Comparison of ENCODE assay signal across 1 cellular context in the genomic region with DNA sequence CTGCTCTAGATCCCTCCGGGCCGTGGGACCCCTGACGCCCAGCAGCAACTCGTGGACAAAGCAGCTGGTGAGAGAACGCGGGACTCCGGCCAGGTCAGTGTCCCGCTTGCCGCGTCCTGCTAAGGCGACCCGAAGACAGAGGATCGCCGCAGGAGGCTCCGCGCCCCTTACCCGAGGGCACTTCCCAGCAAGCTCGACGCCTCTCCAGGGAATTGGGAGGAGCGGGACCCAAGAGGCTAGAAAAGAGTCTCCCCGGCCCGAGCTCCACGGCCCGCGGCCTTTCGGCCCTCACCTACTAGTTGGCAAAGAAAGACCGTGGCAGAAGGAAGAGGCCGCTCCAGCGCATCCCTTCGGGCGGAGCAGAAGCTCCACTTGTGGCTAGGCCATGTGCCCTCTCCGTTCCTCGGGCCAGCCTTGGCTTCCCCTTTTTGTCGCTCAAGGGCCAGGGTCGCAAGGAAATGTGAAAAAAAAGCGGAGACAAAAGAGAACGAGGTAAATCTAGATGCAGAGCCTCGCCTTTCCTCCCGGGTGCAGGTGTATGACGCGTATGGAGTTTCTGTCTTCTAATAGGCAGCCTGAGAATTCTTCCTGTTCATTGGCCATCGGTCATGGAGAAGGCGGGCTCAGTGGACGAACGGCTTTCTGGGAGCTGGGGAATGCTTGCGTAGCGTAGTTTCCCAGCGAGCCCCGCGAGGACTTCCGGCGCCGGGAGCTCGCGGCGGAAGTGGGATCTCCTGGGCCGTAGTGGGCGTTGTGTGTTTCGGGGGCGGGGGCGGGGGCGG.
A peak's percentile ranks its signal among the peaks of the same experiment; 100 is the strongest.
TF ChIP-seq lines count a peak whose summit lies in the region.

TSS of gene ZNF213 (plus strand) at position 692 of the 782 bp plus-strand sequence. CDS start 2,252 bp downstream, outside the sequence.

TF ChIP-seq in HepG2, 621 proteins besides CTCF, POLR2A, EP300 and RAD21 (continued from another document and continues in another):
- TF ChIP-seq, protein P1, sequence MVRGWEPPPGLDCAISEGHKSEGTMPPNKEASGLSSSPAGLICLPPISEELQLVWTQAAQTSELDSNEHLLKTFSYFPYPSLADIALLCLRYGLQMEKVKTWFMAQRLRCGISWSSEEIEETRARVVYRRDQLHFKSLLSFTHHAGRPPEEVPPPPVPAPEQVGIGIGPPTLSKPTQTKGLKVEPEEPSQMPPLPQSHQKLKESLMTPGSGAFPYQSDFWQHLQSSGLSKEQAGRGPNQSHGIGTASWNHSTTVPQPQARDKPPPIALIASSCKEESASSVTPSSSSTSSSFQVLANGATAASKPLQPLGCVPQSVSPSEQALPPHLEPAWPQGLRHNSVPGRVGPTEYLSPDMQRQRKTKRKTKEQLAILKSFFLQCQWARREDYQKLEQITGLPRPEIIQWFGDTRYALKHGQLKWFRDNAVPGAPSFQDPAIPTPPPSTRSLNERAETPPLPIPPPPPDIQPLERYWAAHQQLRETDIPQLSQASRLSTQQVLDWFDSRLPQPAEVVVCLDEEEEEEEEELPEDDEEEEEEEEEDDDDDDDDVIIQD (CRISPR knock-in tag; IDR thresholded peaks at IDR 0.05; ENCODE audit: low read depth), result no peak
- TF ChIP-seq ZNF354B (CRISPR knock-in tag; IDR thresholded peaks at IDR 0.05) (no peak), TRIM22 (IDR thresholded peaks at IDR 0.05) (no peak), PREB (CRISPR knock-in tag; IDR thresholded peaks at IDR 0.05) (no peak), JUNB (CRISPR knock-in tag; IDR thresholded peaks at IDR 0.05; ENCODE audit: borderline replicate concordance) (no peak), HNRNPK (IDR thresholded peaks at IDR 0.05; ENCODE audit: low read depth, low read length, poor library complexity, severe bottlenecking) (no peak), CBX2 (IDR thresholded peaks at IDR 0.05; ENCODE audit: low read depth, low read length) (no peak), CBX2 (CRISPR knock-in tag; IDR thresholded peaks at IDR 0.05; ENCODE audit: low read depth) (no peak), SP4 (CRISPR knock-in tag; IDR thresholded peaks at IDR 0.05) (peak; percentile 25; the same call in 1 of the 2 replicates), ZNF614 (CRISPR knock-in tag; IDR thresholded peaks at IDR 0.05; ENCODE audit: borderline replicate concordance) (peak; percentile 27; the same call in 1 of the 2 replicates), MIER3 (CRISPR knock-in tag; IDR thresholded peaks at IDR 0.05; ENCODE audit: borderline replicate concordance) (0 out of 2 replicates have a peak, but pooled peaks have one; percentile 15), ZNF337 (CRISPR knock-in tag; IDR thresholded peaks at IDR 0.05; ENCODE audit: borderline replicate concordance, low read depth) (no peak), HDAC2 (CRISPR knock-in tag; IDR thresholded peaks at IDR 0.05) (peak; percentile 56), NCOA1 (CRISPR knock-in tag; IDR thresholded peaks at IDR 0.05) (no peak), RNF2 (conservative IDR thresholded peaks at IDR 0.05; ENCODE audit: low read depth) (0 out of 2 replicates have a peak, but pooled peaks have one; percentile 52), CREBL2 (CRISPR knock-in tag; IDR thresholded peaks at IDR 0.05; ENCODE audit: borderline replicate concordance) (no peak), AGO2 (optimal IDR thresholded peaks at IDR 0.05; ENCODE audit: low read depth, low read length) (peak; percentile 65), ZNF460 (CRISPR knock-in tag; IDR thresholded peaks at IDR 0.05; ENCODE audit: borderline replicate concordance) (no peak), ZNF644 (CRISPR knock-in tag; IDR thresholded peaks at IDR 0.05; ENCODE audit: low read depth) (no peak), HDAC1 (CRISPR knock-in tag; IDR thresholded peaks at IDR 0.05) (no peak), CC2D1A (CRISPR knock-in tag; IDR thresholded peaks at IDR 0.05) (no peak), ZNF782 (CRISPR knock-in tag; IDR thresholded peaks at IDR 0.05; ENCODE audit: borderline replicate concordance) (no peak), ZNF430 (CRISPR knock-in tag; IDR thresholded peaks at IDR 0.05) (0 out of 2 replicates have a peak, but pooled peaks have one; percentile 29), ZNF124 (CRISPR knock-in tag; IDR thresholded peaks at IDR 0.05) (no peak), CEBPG (CRISPR knock-in tag; IDR thresholded peaks at IDR 0.05) (no peak), RBFOX2 (IDR thresholded peaks at IDR 0.05; ENCODE audit: low read depth, low read length) (peak; percentile 69), JDP2 (CRISPR knock-in tag; IDR thresholded peaks at IDR 0.05; ENCODE audit: borderline replicate concordance) (no peak), ZNF17 (CRISPR knock-in tag; IDR thresholded peaks at IDR 0.05) (no peak), CCAR2 (optimal IDR thresholded peaks at IDR 0.05; ENCODE audit: low read depth, low read length) (no peak), SAP130 (CRISPR knock-in tag; IDR thresholded peaks at IDR 0.05; ENCODE audit: low read depth) (peak; percentile 63; the same call in 1 of the 2 replicates), SNRNP70 (IDR thresholded peaks at IDR 0.05; ENCODE audit: low read depth, low read length) (no peak), RARG (CRISPR knock-in tag; IDR thresholded peaks at IDR 0.05; ENCODE audit: low read depth) (no peak), FOXM1 (CRISPR knock-in tag; IDR thresholded peaks at IDR 0.05) (no peak), MXD4 (CRISPR knock-in tag; IDR thresholded peaks at IDR 0.05) (no peak), ZNF574 (CRISPR knock-in tag; IDR thresholded peaks at IDR 0.05) (peak; percentile 75), RBAK (CRISPR knock-in tag; IDR thresholded peaks at IDR 0.05) (no peak), ZNF546 (CRISPR knock-in tag; conservative IDR thresholded peaks at IDR 0.05) (no peak), SSRP1 (CRISPR knock-in tag; IDR thresholded peaks at IDR 0.05) (no peak), KDM6A (CRISPR knock-in tag; IDR thresholded peaks at IDR 0.05; ENCODE audit: low read depth) (no peak), ZNF670 (CRISPR knock-in tag; IDR thresholded peaks at IDR 0.05; ENCODE audit: borderline replicate concordance) (no peak), SIX4 (CRISPR knock-in tag; IDR thresholded peaks at IDR 0.05) (no peak), HIVEP1 (CRISPR knock-in tag; IDR thresholded peaks at IDR 0.05) (no peak; the same call in 1 of the 2 replicates), ELF1 (CRISPR knock-in tag; IDR thresholded peaks at IDR 0.05) (peak; percentile 74; the same call in 1 of the 2 replicates), ZNF83 (CRISPR knock-in tag; IDR thresholded peaks at IDR 0.05; ENCODE audit: borderline replicate concordance) (no peak), NFYC (CRISPR knock-in tag; IDR thresholded peaks at IDR 0.05) (peak; percentile 89), NR3C1 (CRISPR knock-in tag; IDR thresholded peaks at IDR 0.05) (no peak), ZMAT5 (CRISPR knock-in tag; IDR thresholded peaks at IDR 0.05; ENCODE audit: borderline replicate concordance, low read depth) (no peak), ZNF691 (CRISPR knock-in tag; IDR thresholded peaks at IDR 0.05; ENCODE audit: borderline replicate concordance, low read depth) (0 out of 2 replicates have a peak, but pooled peaks have one; percentile 0), PRMT3 (CRISPR knock-in tag; IDR thresholded peaks at IDR 0.05; ENCODE audit: borderline replicate concordance, low read depth) (no peak), PAWR (CRISPR knock-in tag; IDR thresholded peaks at IDR 0.05; ENCODE audit: borderline replicate concordance) (no peak)
- TF ChIP-seq, protein P2, sequence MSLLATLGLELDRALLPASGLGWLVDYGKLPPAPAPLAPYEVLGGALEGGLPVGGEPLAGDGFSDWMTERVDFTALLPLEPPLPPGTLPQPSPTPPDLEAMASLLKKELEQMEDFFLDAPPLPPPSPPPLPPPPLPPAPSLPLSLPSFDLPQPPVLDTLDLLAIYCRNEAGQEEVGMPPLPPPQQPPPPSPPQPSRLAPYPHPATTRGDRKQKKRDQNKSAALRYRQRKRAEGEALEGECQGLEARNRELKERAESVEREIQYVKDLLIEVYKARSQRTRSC (CRISPR knock-in tag; IDR thresholded peaks at IDR 0.05; ENCODE audit: low read depth), result no peak
- TF ChIP-seq, protein P3, sequence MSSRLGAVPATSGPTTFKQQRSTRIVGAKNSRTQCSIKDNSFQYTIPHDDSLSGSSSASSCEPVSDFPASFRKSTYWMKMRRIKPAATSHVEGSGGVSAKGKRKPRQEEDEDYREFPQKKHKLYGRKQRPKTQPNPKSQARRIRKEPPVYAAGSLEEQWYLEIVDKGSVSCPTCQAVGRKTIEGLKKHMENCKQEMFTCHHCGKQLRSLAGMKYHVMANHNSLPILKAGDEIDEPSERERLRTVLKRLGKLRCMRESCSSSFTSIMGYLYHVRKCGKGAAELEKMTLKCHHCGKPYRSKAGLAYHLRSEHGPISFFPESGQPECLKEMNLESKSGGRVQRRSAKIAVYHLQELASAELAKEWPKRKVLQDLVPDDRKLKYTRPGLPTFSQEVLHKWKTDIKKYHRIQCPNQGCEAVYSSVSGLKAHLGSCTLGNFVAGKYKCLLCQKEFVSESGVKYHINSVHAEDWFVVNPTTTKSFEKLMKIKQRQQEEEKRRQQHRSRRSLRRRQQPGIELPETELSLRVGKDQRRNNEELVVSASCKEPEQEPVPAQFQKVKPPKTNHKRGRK (CRISPR knock-in tag; IDR thresholded peaks at IDR 0.05), result no peak
- TF ChIP-seq, protein P4, sequence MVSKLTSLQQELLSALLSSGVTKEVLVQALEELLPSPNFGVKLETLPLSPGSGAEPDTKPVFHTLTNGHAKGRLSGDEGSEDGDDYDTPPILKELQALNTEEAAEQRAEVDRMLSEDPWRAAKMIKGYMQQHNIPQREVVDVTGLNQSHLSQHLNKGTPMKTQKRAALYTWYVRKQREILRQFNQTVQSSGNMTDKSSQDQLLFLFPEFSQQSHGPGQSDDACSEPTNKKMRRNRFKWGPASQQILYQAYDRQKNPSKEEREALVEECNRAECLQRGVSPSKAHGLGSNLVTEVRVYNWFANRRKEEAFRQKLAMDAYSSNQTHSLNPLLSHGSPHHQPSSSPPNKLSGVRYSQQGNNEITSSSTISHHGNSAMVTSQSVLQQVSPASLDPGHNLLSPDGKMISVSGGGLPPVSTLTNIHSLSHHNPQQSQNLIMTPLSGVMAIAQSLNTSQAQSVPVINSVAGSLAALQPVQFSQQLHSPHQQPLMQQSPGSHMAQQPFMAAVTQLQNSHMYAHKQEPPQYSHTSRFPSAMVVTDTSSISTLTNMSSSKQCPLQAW (CRISPR knock-in tag; IDR thresholded peaks at IDR 0.05), result no peak
- TF ChIP-seq, protein P5, sequence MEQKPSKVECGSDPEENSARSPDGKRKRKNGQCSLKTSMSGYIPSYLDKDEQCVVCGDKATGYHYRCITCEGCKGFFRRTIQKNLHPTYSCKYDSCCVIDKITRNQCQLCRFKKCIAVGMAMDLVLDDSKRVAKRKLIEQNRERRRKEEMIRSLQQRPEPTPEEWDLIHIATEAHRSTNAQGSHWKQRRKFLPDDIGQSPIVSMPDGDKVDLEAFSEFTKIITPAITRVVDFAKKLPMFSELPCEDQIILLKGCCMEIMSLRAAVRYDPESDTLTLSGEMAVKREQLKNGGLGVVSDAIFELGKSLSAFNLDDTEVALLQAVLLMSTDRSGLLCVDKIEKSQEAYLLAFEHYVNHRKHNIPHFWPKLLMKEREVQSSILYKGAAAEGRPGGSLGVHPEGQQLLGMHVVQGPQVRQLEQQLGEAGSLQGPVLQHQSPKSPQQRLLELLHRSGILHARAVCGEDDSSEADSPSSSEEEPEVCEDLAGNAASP (CRISPR knock-in tag; IDR thresholded peaks at IDR 0.05; ENCODE audit: borderline replicate concordance), result no peak
